In the genomic region with DNA sequence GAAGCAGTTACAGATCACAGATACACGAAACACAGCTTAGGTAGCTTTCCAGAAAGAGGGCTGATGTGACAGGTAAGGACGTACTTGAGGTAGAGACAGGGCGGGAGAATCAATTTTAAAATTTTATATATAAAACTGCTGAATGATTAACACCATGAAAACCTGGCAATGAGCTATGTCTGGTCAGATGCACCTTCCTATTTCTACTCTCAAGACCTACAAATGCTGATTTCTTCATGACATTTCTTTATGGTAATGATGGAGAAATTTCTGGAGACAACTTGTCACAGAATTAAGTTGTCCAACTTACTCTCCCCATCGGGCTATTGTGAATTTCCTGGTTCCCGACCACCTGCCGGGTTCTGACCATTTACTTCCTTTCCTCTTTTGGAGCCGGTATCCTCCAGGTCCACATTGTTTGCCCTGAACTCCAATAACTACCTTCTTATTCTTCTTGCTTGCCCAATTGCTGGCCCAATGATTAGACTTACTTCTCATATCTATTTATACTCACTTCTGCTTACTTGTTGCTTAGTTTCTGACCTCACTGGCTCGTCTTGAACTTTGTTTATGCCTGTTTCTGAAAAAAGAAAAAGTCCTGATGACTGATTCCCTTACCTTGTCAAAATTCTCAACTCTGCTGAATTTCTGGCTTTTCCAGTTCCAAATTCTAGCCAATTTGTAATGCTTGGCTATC, we compare ENCODE assay signal across 12 cellular contexts. TPM values are rescaled to one million over a fixed set of nuclear protein-coding genes. Genes with fewer than 3 reads are reported as not detected.
DNase-seq lines count a peak whose midpoint lies in the region; ATAC-seq lines count a peak whose summit lies in the region.
"Had no signal": no experiment of that assay in that cellular context is flagged by ENCODE, and none has a peak within 500 bp of the region (broad histone marks: within the 10 kb centered on the region; RNA-seq: fewer than 3 reads in every experiment).

No MANE protein-coding gene starts in this region.

- ATAC-seq in GM18868 (IDR thresholded peaks at IDR 0.05; ENCODE audit: unreplicated experiment) (peak; percentile 95), HG02588 (IDR thresholded peaks at IDR 0.05; ENCODE audit: unreplicated experiment) (peak; percentile 94), HG03565 (IDR thresholded peaks at IDR 0.05; ENCODE audit: unreplicated experiment) (peak; percentile 95), naive B cell (ENCODE audit: low read depth in 2 of 2) (peak; percentile 97 to 98)
- ATAC-seq: Right ventricle myocardium inferior had no signal

- peaks cover 0 to 10% (median 3%) of the 10 kb centered on the region in 7 donors for H3K9me3 Mint-ChIP-seq in naive B cell

- no peaks in the 10 kb centered on the region for H3K27me3 Mint-ChIP-seq in naive B cell

- DNase-seq in naive B cell: peak; percentile 67
- no peak for DNase-seq in central memory CD4-positive, alpha-beta T cell
- no peak for DNase-seq in NCI-H1436 treated with DMSO at 0.1 percent for 48 hours (lab: John Stamatoyannopoulos, UW)
- DNase-seq in SK-N-DZ (ENCODE audit: low spot score): no peak
- no peak for DNase-seq in DMS79 (lab: John Stamatoyannopoulos, UW)
- DNase-seq: endodermal cell, thyroid gland had no signal

- peaks cover 5 to 9% of the 10 kb centered on the region in 2 donors for H3K36me3 Mint-ChIP-seq in naive B cell

- H3K4me1 Mint-ChIP-seq in naive B cell: peaks cover 25 to 38% (median 33%) of the 10 kb centered on the region in 3 donors
- H3K4me1 Mint-ChIP-seq: endodermal cell had no signal

- H3K27ac Mint-ChIP-seq in naive B cell: peak overlapping the region; percentile 80 to 96 (median 89)
- H3K27ac Mint-ChIP-seq: activated T-helper 2 cell treated with anti-CD3 and anti-CD28 coated beads, Interferon-gamma antibody, Interleukin-2, Interleukin-4, amounts not matched to agents 10 μg/mL and 5 μg/mL and 100 μg/mL, durations not matched to agents 14 hours and 24 hours and 36 hours; endodermal cell had no signal

- peak overlapping the region; percentile 46 to 84 (median 58) for H3K4me3 Mint-ChIP-seq in naive B cell
- H3K4me3 Mint-ChIP-seq: endodermal cell had no signal

RNA-seq across cellular contexts. Expression of gene ATP2B1, which starts 12.8 kb away (rescaled TPM):
- 100 to 1,000 TPM in 3 of 6 donors, 10 to 100 TPM in 3; 92.2 to 113 (median 103) TPM for polyA plus RNA-seq in naive B cell (ENCODE audit: low read depth in 6 of 6)
- 45.9 and 49.5 TPM in 2 replicates for polyA plus RNA-seq in SK-N-DZ (2014; cell fraction: cytosol; rRNA removed)
- polyA plus RNA-seq in SK-N-DZ (2014; cell fraction: nucleus; rRNA removed): 58.5 and 68.8 TPM in 2 replicates
